13 cellular contexts compared by ENCODE assay signal in the genomic region with DNA sequence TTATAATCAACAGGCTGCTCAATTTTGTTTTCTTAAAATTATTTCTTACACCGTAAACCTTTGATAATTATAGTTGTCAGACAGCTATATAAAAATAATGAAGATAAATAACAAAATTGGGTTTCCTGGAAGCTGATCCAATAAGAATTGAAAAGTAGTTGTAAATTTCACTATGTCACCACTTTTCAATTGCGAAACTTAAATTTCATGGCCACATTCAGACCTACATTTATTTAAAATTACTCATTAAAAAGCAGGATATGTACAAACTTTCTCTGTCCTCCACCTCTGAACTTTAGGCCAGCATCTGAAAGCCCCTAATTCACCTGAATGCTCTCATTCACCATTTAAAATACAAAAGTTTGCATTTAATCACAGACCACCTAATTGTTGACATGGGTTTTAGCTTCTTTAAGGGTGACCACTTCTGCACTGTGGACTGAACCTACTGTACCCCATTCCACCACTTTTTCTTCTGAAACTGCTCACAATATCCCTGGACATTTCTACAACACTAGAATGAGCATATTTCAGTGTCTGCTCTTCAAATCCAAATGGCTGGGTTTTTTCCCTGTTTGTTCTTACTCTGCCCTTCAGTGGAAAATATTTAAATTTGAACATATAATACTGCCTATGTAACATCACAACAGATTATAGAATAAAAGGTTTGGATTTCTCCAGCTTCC. TPM values are rescaled to one million over a fixed set of nuclear protein-coding genes. Genes with fewer than 3 reads are reported as not detected.
DNase-seq lines count a peak whose midpoint lies in the region; ATAC-seq, FAIRE-seq and TF ChIP-seq lines count a peak whose summit lies in the region.
"Had no signal": no experiment of that assay in that cellular context is flagged by ENCODE, and none has a peak within 500 bp of the region (broad histone marks: within the 10 kb centered on the region; RNA-seq: fewer than 3 reads in every experiment).

No MANE protein-coding gene starts in this region.

- H3K27me3 Mint-ChIP-seq in natural killer cell treated with Interleukin-12 subunit alpha and Interleukin-12 subunit beta and Interleukin-15 and Interleukin-18, amount 100 ng/mL, for 72 hours: no peaks in the 10 kb centered on the region

- CTCF ChIA-PET in BJ (lab: Yijun Ruan, JAX): interaction anchor here (1.3 to 1.7 kb wide), 2 partner anchors 8 to 15 kb away, joined by 4 to 5 read pairs; no protein-coding TSS in a partner anchor

- no peaks in the 10 kb centered on the region for H3K27me3 ChIP-seq in BJ (ENCODE audit: control insufficient read depth, insufficient read depth, low read length)
- H3K27me3 ChIP-seq in pancreas: no peaks in the 10 kb centered on the region

- in situ Hi-C loops in astrocyte of the cerebellum (cut with HindIII; ENCODE audit: low sequenced_read_pairs): no loop called here

- intact Hi-C loops in left ventricle myocardium superior (cut with micrococcal nuclease) (no loop called here), pancreas (cut with DNase I) (no loop called here), posterior cingulate gyrus (cut with DNase I) (no loop called here)

- no peak overlapping the region for H3K4me3 Mint-ChIP-seq in natural killer cell treated with Interleukin-12 subunit alpha and Interleukin-12 subunit beta and Interleukin-15 and Interleukin-18, amount 100 ng/mL, for 72 hours

- H3K4me3 ChIP-seq in BJ (ENCODE audit: low read depth, low read length): peak overlapping the region; percentile 1; the same call in 1 of the 2 replicates
- peak overlapping the region; percentile 40 for H3K4me3 ChIP-seq in astrocyte of the cerebellum (ENCODE audit: low read depth, low read length)
- peak overlapping the region; percentile 10 to 50 (median 31) for H3K4me3 ChIP-seq in pancreas

- DNase-seq in BJ (ENCODE audit: low read depth): no peak
- DNase-seq in astrocyte of the cerebellum (ENCODE audit: low read depth): no peak
- DNase-seq in left ventricle myocardium superior: no peak
- DNase-seq in pancreas: no peak
- DNase-seq in natural killer cell treated with Interleukin-12 subunit alpha and Interleukin-12 subunit beta and Interleukin-15 and Interleukin-18, amount 100 ng/mL, for 72 hours (ENCODE audit: low spot score): no peak
- no peak for DNase-seq in posterior cingulate gyrus
- DNase-seq: activated effector memory CD4-positive, alpha-beta T cell treated with anti-CD3 and anti-CD28 coated beads, Interleukin-2, amount 50 U/mL, for 16 hours; NCI-H446 treated with DMSO at 0.1 percent for 48 hours; stimulated activated naive CD4-positive, alpha-beta T cell; T-helper 9 cell had no signal

- H3K4me1 Mint-ChIP-seq in natural killer cell treated with Interleukin-12 subunit alpha and Interleukin-12 subunit beta and Interleukin-15 and Interleukin-18, amount 100 ng/mL, for 72 hours (ENCODE audit: low read depth in 2 of 2): no peaks in the 10 kb centered on the region

- H3K27ac Mint-ChIP-seq in natural killer cell treated with Interleukin-12 subunit alpha and Interleukin-12 subunit beta and Interleukin-15 and Interleukin-18, amount 100 ng/mL, for 72 hours: no peak overlapping the region

- TF ChIP-seq CTCF in BJ (IDR thresholded peaks at IDR 0.05; ENCODE audit: insufficient read depth, low read depth, low read length) (no peak), astrocyte of the cerebellum (IDR thresholded peaks at IDR 0.05; ENCODE audit: low read depth, low read length, missing control alignments) (no peak), pancreas (IDR thresholded peaks at IDR 0.05) (no peak)

- POLR2A ChIA-PET in BJ (lab: Charles Lee): no interaction called here

- 3 to 7% methylated on average over 2 of the region's 2 CpGs for WGBS in pancreas, 2 donors

- H3K9me3 ChIP-seq in pancreas: no peaks in the 10 kb centered on the region

- H3K27ac ChIP-seq in pancreas: peak overlapping the region; percentile 40 to 91 (median 74)
- H3K27ac ChIP-seq: HL-60 had no signal

- ATAC-seq in left ventricle myocardium superior (peak; percentile 22), pancreas (peak; percentile 2 to 22 (median 12)), HG03439 (IDR thresholded peaks at IDR 0.05; ENCODE audit: unreplicated experiment) (no peak), HG03520 (IDR thresholded peaks at IDR 0.05; ENCODE audit: unreplicated experiment) (no peak)
- ATAC-seq in natural killer cell treated with Interleukin-12 subunit alpha and Interleukin-12 subunit beta and Interleukin-15 and Interleukin-18, amount 100 ng/mL, for 72 hours: no peak

- H3K36me3 Mint-ChIP-seq in natural killer cell treated with Interleukin-12 subunit alpha and Interleukin-12 subunit beta and Interleukin-15 and Interleukin-18, amount 100 ng/mL, for 72 hours: no peaks in the 10 kb centered on the region

- H3K36me3 ChIP-seq in BJ (ENCODE audit: control insufficient read depth, insufficient read depth, low read length): no peaks in the 10 kb centered on the region
- H3K36me3 ChIP-seq in pancreas: peaks cover 0 to 16% (median 0%) of the 10 kb centered on the region in 3 donors

- FAIRE-seq in pancreas (lab: Jason Lieb, UNC): peak; percentile 9

- H3K9me3 Mint-ChIP-seq in natural killer cell treated with Interleukin-12 subunit alpha and Interleukin-12 subunit beta and Interleukin-15 and Interleukin-18, amount 100 ng/mL, for 72 hours: no peaks in the 10 kb centered on the region

- peaks cover 7 to 26% (median 14%) of the 10 kb centered on the region in 3 donors for H3K4me1 ChIP-seq in pancreas

RNA-seq across cellular contexts. Expression of a gene that starts 0.6 kb away (rescaled TPM):
- polyA plus RNA-seq in BJ (2011; rRNA removed) (4.4 and 4.6 TPM in 2 replicates), pancreas (10 to 100 TPM; 32.5 to 80.2 TPM)
- 0.26 and 0.71 TPM in 2 replicates for polyA minus RNA-seq in BJ (2011; rRNA and poly(A)+ RNA removed)
- total RNA-seq in left ventricle myocardium superior (297 TPM), pancreas (100 to 1,000 TPM in 3 of 6 donors, 10 to 100 TPM in 3; 51.5 to 195 (median 109) TPM)
- total RNA-seq in natural killer cell treated with Interleukin-12 subunit alpha and Interleukin-12 subunit beta and Interleukin-15 and Interleukin-18, amount 100 ng/mL, for 72 hours: under 1 TPM in 1 of 2 donors, not detected in 1; 0.38 TPM

RNA-seq across cellular contexts. Expression of a gene that starts 54.4 kb away (rescaled TPM):
- 0.91 and 1.6 TPM in 2 replicates for polyA plus RNA-seq in BJ (2011; rRNA removed)
- polyA minus RNA-seq in BJ (2011; rRNA and poly(A)+ RNA removed): 0.51 and 0.66 TPM in 2 replicates
- 0.77 TPM for total RNA-seq in left ventricle myocardium superior
- total RNA-seq in pancreas: 1 to 10 TPM in 1 of 6 donors, under 1 TPM in 5; 0.19 to 1.3 (median 0.67) TPM
- polyA plus RNA-seq in pancreas: under 1 TPM; 0.27 to 0.63 TPM
- 1 to 10 TPM; 9.3 to 9.6 TPM for total RNA-seq in natural killer cell treated with Interleukin-12 subunit alpha and Interleukin-12 subunit beta and Interleukin-15 and Interleukin-18, amount 100 ng/mL, for 72 hours

Comparison
In these comparisons a context has a peak if more than half of its experiments do, and no peak if none do; other contexts are left out.
1. ATAC-seq: peak in left ventricle myocardium superior (single experiment) and pancreas (4 of 4); none in HG03439 (single experiment), natural killer cell treated with Interleukin-12 subunit alpha and Interleukin-12 subunit beta and Interleukin-15 and Interleukin-18, amount 100 ng/mL, for 72 hours (0 of 2) and HG03520 (single experiment).
2. RNA of a gene that starts 0.6 kb away (total RNA-seq): 297 TPM in left ventricle myocardium superior (single experiment) and 51.5 to 195 TPM in pancreas; 0.38 TPM in natural killer cell treated with Interleukin-12 subunit alpha and Interleukin-12 subunit beta and Interleukin-15 and Interleukin-18, amount 100 ng/mL, for 72 hours; every median in the first group is over 10 times any median in the second.
3. Peak in every context shown above with its lines, with median percentiles within 50 percentile points of each other: H3K4me3 ChIP-seq.